18 cellular contexts compared by ENCODE assay signal in the genomic region with DNA sequence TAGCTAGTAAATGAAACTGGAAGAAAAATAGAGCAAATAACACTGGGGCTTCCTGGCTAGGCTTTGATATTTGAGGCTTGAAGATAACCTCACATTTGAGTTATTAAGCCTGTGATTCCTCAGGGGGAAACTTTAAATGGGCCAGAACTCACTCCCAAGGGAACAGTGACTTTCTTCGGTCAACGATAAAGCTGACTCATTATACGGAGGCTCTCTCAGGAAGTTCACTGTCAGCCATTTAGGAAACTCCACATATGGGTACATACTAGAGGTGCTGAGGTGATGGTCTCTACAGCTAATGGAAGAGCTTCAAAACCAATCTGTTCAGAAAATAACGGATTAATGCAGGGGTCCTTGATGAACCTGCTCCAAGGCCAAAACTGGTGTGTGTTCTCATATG.
DNase-seq lines count a peak whose midpoint lies in the region; ATAC-seq, FAIRE-seq and TF ChIP-seq lines count a peak whose summit lies in the region.
"Had no signal": no experiment of that assay in that cellular context is flagged by ENCODE, and none has a peak within 500 bp of the region (broad histone marks: within the 10 kb centered on the region; RNA-seq: fewer than 3 reads in every experiment).

No MANE protein-coding gene starts in this region.

- no peak overlapping the region for H3K14ac ChIP-seq in neuronal stem cell (ENCODE audit: low read length)

- no peaks in the 10 kb centered on the region for H3K9me3 ChIP-seq in BLaER1 treated with 17β-estradiol and CSF1 and Interleukin-3, amounts not matched to agents 10 nM and 100 nM (replicated peaks in 1 of 11)
- H3K9me3 ChIP-seq in K562 (replicated peaks; ENCODE audit: control insufficient read depth, insufficient read depth, low read depth, low read length), result no peaks in the 10 kb centered on the region
- H3K9me3 ChIP-seq in neuronal stem cell (replicated peaks in 1 of 2; ENCODE audit: control insufficient read depth in 2 of 2, insufficient read depth in 1 of 2, low read depth in 1 of 2, low read length in 2 of 2), result no peaks in the 10 kb centered on the region
- H3K9me3 ChIP-seq in effector memory CD4-positive, alpha-beta T cell (ENCODE audit: control insufficient read depth, low read length), result no peaks in the 10 kb centered on the region
- H3K9me3 ChIP-seq: A549, HAP-1 had no signal

- H3K27ac ChIP-seq in BLaER1 treated with 17β-estradiol and CSF1 and Interleukin-3, amounts not matched to agents 10 nM and 100 nM, result no peak overlapping the region
- H3K27ac ChIP-seq in K562 (ENCODE audit: extremely low read depth, low read depth, low read length) (no peak overlapping the region), neuronal stem cell (replicated peaks; ENCODE audit: low read length) (no peak overlapping the region)
- no peak overlapping the region for H3K27ac ChIP-seq in effector memory CD4-positive, alpha-beta T cell (ENCODE audit: insufficient read depth, low read length, poor library complexity, severe bottlenecking)
- H3K27ac ChIP-seq: A549, GM23248, KMS-11 had no signal

- POLR2A ChIA-PET in K562 (lab: Yijun Ruan, JAX), result no interaction called here

- H3K4ac ChIP-seq in neuronal stem cell (ENCODE audit: low read length), result no peak overlapping the region

- H3K4me1 ChIP-seq in BLaER1 treated with 17β-estradiol and CSF1 and Interleukin-3, amounts not matched to agents 10 nM and 100 nM, result peaks cover 0 to 12% (median 7%) of the 10 kb centered on the region in 10 experiments; a peak in 8 of 20 replicates
- H3K4me1 ChIP-seq in K562 (replicated peaks in 1 of 2; ENCODE audit: control insufficient read depth in 2 of 2, insufficient read depth in 2 of 2, low read length in 2 of 2), result no peaks in the 10 kb centered on the region
- no peaks in the 10 kb centered on the region for H3K4me1 ChIP-seq in neuronal stem cell (ENCODE audit: control insufficient read depth in 2 of 2, insufficient read depth in 1 of 2, low read depth in 1 of 2, low read length in 2 of 2)
- H3K4me1 ChIP-seq in effector memory CD4-positive, alpha-beta T cell (ENCODE audit: control insufficient read depth, insufficient read depth, low read length, poor library complexity, severe bottlenecking), result no peaks in the 10 kb centered on the region
- H3K4me1 ChIP-seq: A549, HAP-1 had no signal

- no peaks in the 10 kb centered on the region for H4K20me1 ChIP-seq in BLaER1 treated with 17β-estradiol and CSF1 and Interleukin-3, amounts not matched to agents 10 nM and 100 nM
- H4K20me1 ChIP-seq in K562 (replicated peaks; ENCODE audit: control insufficient read depth, insufficient read depth, low read length), result no peaks in the 10 kb centered on the region

- H4K8ac ChIP-seq in neuronal stem cell (ENCODE audit: low read depth, low read length), result no peak overlapping the region

- no peak overlapping the region for H2AFZ ChIP-seq in K562 (ENCODE audit: low read depth, low read length)
- no peak overlapping the region for H2AFZ ChIP-seq in neuronal stem cell (ENCODE audit: low read length)
- H2AFZ ChIP-seq: GM23248 had no signal

- TF ChIP-seq POLR2A in K562 (conservative IDR thresholded peaks at IDR 0.05), result no peak

- intact Hi-C loops in K562 (cut with micrococcal nuclease), result no loop called here

- no peak overlapping the region for H3K9ac ChIP-seq in BLaER1 treated with 17β-estradiol and CSF1 and Interleukin-3, amounts not matched to agents 10 nM and 100 nM
- H3K9ac ChIP-seq in K562 (ENCODE audit: insufficient read depth in 1 of 2, low read depth in 2 of 2, low read length in 2 of 2), result no peak overlapping the region
- H3K9ac ChIP-seq in neuronal stem cell (ENCODE audit: low read depth, low read length, poor library complexity), result no peak overlapping the region
- H3K9ac ChIP-seq: GM23248, KMS-11 had no signal

- H3K4me3 ChIP-seq in BLaER1 treated with 17β-estradiol and CSF1 and Interleukin-3, amounts not matched to agents 10 nM and 100 nM, result no peak overlapping the region
- H3K4me3 ChIP-seq in K562 (no peak overlapping the region), neuronal stem cell (ENCODE audit: low read length in 2 of 2) (no peak overlapping the region)
- H3K4me3 ChIP-seq in effector memory CD4-positive, alpha-beta T cell (ENCODE audit: insufficient read depth, low read depth, low read length, poor library complexity, severe bottlenecking), result no peak overlapping the region
- H3K4me3 ChIP-seq: A549, GM23248, HAP-1 had no signal

- BruUV-seq in K562 (replicated peaks; lab: Mats Ljungman, UMichigan), result no TSS peak

- no peak overlapping the region for H3K23ac ChIP-seq in neuronal stem cell (ENCODE audit: low read depth, low read length, poor library complexity)

- H2BK120ac ChIP-seq in neuronal stem cell (ENCODE audit: low read depth, low read length), result no peak overlapping the region

- peaks cover 65 to 89% (median 80%) of the 10 kb centered on the region in 11 experiments for H3K27me3 ChIP-seq in BLaER1 treated with 17β-estradiol and CSF1 and Interleukin-3, amounts not matched to agents 10 nM and 100 nM
- H3K27me3 ChIP-seq in K562 (ENCODE audit: control insufficient read depth in 2 of 2, insufficient read depth in 2 of 2, low read length in 2 of 2), result no peaks in the 10 kb centered on the region
- peaks cover 0 to 5% (median 0%) of the 10 kb centered on the region in 3 experiments for H3K27me3 ChIP-seq in neuronal stem cell (ENCODE audit: control insufficient read depth in 3 of 3, insufficient read depth in 3 of 3, low read depth in 1 of 3, low read length in 3 of 3)
- H3K27me3 ChIP-seq in effector memory CD4-positive, alpha-beta T cell (replicated peaks; ENCODE audit: control insufficient read depth, insufficient read depth, low read length, poor library complexity, severe bottlenecking), result no peaks in the 10 kb centered on the region

- no peak for TF ChIP-seq RAD21 in K562 (CRISPR knock-in tag; conservative IDR thresholded peaks at IDR 0.05 in 1 of 2, IDR thresholded peaks at IDR 0.05 in 1 of 2)

- H3K36me3 ChIP-seq in BLaER1 treated with 17β-estradiol and CSF1 and Interleukin-3, amounts not matched to agents 10 nM and 100 nM, result no peaks in the 10 kb centered on the region
- H3K36me3 ChIP-seq in K562 (ENCODE audit: control insufficient read depth, insufficient read depth, low read length) (no peaks in the 10 kb centered on the region), neuronal stem cell (replicated peaks in 1 of 2; ENCODE audit: control insufficient read depth in 2 of 2, insufficient read depth in 2 of 2, low read length in 2 of 2) (no peaks in the 10 kb centered on the region)
- no peaks in the 10 kb centered on the region for H3K36me3 ChIP-seq in effector memory CD4-positive, alpha-beta T cell (ENCODE audit: control insufficient read depth, insufficient read depth, low read length)
- H3K36me3 ChIP-seq: HAP-1 had no signal

- no peak overlapping the region for H2BK5ac ChIP-seq in neuronal stem cell (ENCODE audit: low read length)

- no peak overlapping the region for H3K18ac ChIP-seq in neuronal stem cell (ENCODE audit: low read length)

- no peak for FAIRE-seq in K562 (lab: Jason Lieb, UNC)
- FAIRE-seq: A549, G401.6 had no signal

- H2BK12ac ChIP-seq in neuronal stem cell (ENCODE audit: low read length), result no peak overlapping the region

- H3K79me1 ChIP-seq in neuronal stem cell (ENCODE audit: low read depth, low read length), result no peaks in the 10 kb centered on the region

- CTCF ChIA-PET in K562 (lab: Yijun Ruan, JAX; ENCODE audit: low intra/inter-chr PET ratio), result no interaction called here

- H3K9me1 ChIP-seq in K562 (ENCODE audit: control insufficient read depth, insufficient read depth, low read length), result no peaks in the 10 kb centered on the region

- H2AK5ac ChIP-seq in neuronal stem cell (ENCODE audit: low read depth, low read length), result no peak overlapping the region

- H3K4me2 ChIP-seq in BLaER1 treated with 17β-estradiol and CSF1 and Interleukin-3, amounts not matched to agents 10 nM and 100 nM, result peak overlapping the region in 7 of 11 experiments; percentile 3 to 54 (median 12); a peak in 9 of 22 replicates
- H3K4me2 ChIP-seq in K562 (ENCODE audit: insufficient read depth, low read length), result no peak overlapping the region
- no peak overlapping the region for H3K4me2 ChIP-seq in neuronal stem cell (ENCODE audit: insufficient read depth, low read length, poor library complexity, severe bottlenecking)
- H3K4me2 ChIP-seq: A549, KMS-11 had no signal

- no peak for TF ChIP-seq EP300 in K562 (IDR thresholded peaks at IDR 0.05; ENCODE audit: low read length)

- no peaks in the 10 kb centered on the region for H3K79me2 ChIP-seq in K562 (ENCODE audit: control insufficient read depth, insufficient read depth, low read length)

- peak; percentile 58 for ATAC-seq in GM19463 (IDR thresholded peaks at IDR 0.05; ENCODE audit: unreplicated experiment)
- ATAC-seq in K562, result no peak
- ATAC-seq in GM18502 (IDR thresholded peaks at IDR 0.05; ENCODE audit: poor library complexity, unreplicated experiment), result no peak
- ATAC-seq: A549 had no signal

- no peak overlapping the region for H4K91ac ChIP-seq in neuronal stem cell (ENCODE audit: low read depth, low read length, poor library complexity)

- 19% methylated on average over 4 of the region's 4 CpGs for WGBS in K562 (ENCODE audit: insufficient coverage, low coverage, missing lambda C conversion rate)
- WGBS in neuronal stem cell (ENCODE audit: extremely low coverage in 2 of 2, insufficient read length in 2 of 2, insufficient replicate concordance in 1 of 2), 2 donors, result no CpG with 5 or more reads among the region's 4 CpGs

- no peak for TF ChIP-seq CTCF in K562 (IDR thresholded peaks at IDR 0.05 in 2 of 3, conservative IDR thresholded peaks at IDR 0.05 in 1 of 3; ENCODE audit: insufficient read depth in 2 of 3, low read depth in 1 of 3, low read length in 3 of 3)

- in situ Hi-C loops in K562 (cut with MboI), result no loop called here

- no peak overlapping the region for H2BK15ac ChIP-seq in neuronal stem cell (ENCODE audit: low read length)

- DNase-seq in K562 (ENCODE audit: extremely low read depth in 1 of 4, low spot score in 3 of 4) (no peak), neuronal stem cell (ENCODE audit: low spot score) (no peak)
- no peak for DNase-seq in effector memory CD4-positive, alpha-beta T cell
- DNase-seq: C1 segment of cervical spinal cord; CD4-positive, CD25-positive, alpha-beta regulatory T cell; CD8-positive, alpha-beta memory T cell; COR-L47; DMS 273 treated with DMSO at 0.1 percent for 48 hours; DMS53; DND-41; GM23248 had no signal

TF ChIP-seq in K562, 482 proteins besides CTCF, POLR2A, EP300 and RAD21 (continues in another document):
- no peak for TF ChIP-seq ASH1L (IDR thresholded peaks at IDR 0.05; ENCODE audit: borderline replicate concordance, low read depth, partially characterized antibody)
- peak; percentile 65 for TF ChIP-seq ZNF316 (IDR thresholded peaks at IDR 0.05)
- no peak for TF ChIP-seq HSF4 (CRISPR knock-in tag; IDR thresholded peaks at IDR 0.05; ENCODE audit: borderline replicate concordance)
- TF ChIP-seq NFE2 (IDR thresholded peaks at IDR 0.05; ENCODE audit: low read depth), result peak; percentile 46; the same call in 1 of the 2 replicates
- peak; percentile 26; the same call in 1 of the 2 replicates for TF ChIP-seq MAFK (IDR thresholded peaks at IDR 0.05; ENCODE audit: low read length)

Comparison
In these comparisons a context has a peak if more than half of its experiments do, and no peak if none do; other contexts are left out.
1. H3K4me2 ChIP-seq: peak in BLaER1 treated with 17β-estradiol and CSF1 and Interleukin-3, amounts not matched to agents 10 nM and 100 nM (7 of 11); none in K562 (single experiment) and neuronal stem cell (single experiment).